In the genomic region with DNA sequence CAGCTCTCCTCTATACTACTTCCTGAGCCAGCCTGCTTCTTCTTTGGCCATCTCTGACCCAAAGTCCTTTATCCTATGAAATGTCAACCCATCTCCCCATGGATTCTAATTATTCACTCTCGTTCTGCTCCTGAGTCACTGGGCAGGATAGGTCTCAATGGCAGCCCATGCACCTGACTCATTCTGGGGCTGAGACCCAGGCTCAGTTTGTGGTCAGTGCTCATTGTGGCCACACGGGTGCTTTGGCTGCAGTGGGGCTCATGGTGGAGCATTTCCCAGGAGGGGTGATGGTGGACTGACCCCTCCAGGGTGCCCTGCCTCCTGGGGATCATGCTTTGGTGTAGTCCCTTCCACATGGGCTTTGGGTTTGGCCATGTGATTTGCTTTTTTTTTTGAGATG, we compare ENCODE assay signal across 17 cellular contexts.
DNase-seq lines count a peak whose midpoint lies in the region; ATAC-seq and TF ChIP-seq lines count a peak whose summit lies in the region.
"Had no signal": no experiment of that assay in that cellular context is flagged by ENCODE, and none has a peak within 500 bp of the region (broad histone marks: within the 10 kb centered on the region; RNA-seq: fewer than 3 reads in every experiment).

No MANE protein-coding gene starts in this region.

- dilution Hi-C loops in mammary epithelial cell (cut with HindIII; ENCODE audit: low sequenced_read_pairs): loop anchor here (5.0 kb wide), 1 partner anchor 198 kb away; no protein-coding TSS in a partner anchor

- no peak overlapping the region for H4K8ac ChIP-seq in trophoblast cell (ENCODE audit: low read depth, low read length)

- no peaks in the 10 kb centered on the region for H3K79me1 ChIP-seq in trophoblast cell (ENCODE audit: low read length)

- H3K4me3 ChIP-seq in mammary epithelial cell (replicated peaks in 1 of 3; ENCODE audit: insufficient read depth in 1 of 3, low read depth in 2 of 3, low read length in 3 of 3) (no peak overlapping the region), MG63 (no peak overlapping the region), endodermal cell (ENCODE audit: low read length) (no peak overlapping the region), trophoblast cell (ENCODE audit: low read depth, low read length) (peak overlapping the region; percentile 19)
- H3K4me3 ChIP-seq: BLaER1, GM12878 had no signal

- no peak for ATAC-seq in GM19467 (IDR thresholded peaks at IDR 0.05; ENCODE audit: unreplicated experiment)
- ATAC-seq: GM12878 had no signal

- CTCF ChIA-PET in mammary epithelial cell (lab: Charles Lee; ENCODE audit: low non-redundant PET): no interaction called here
- CTCF ChIA-PET in MCF 10A (lab: Yijun Ruan, JAX): no interaction called here

- H3K9me3 ChIP-seq in mammary epithelial cell (replicated peaks; ENCODE audit: insufficient read depth, low read length): no peaks in the 10 kb centered on the region
- no peaks in the 10 kb centered on the region for H3K9me3 ChIP-seq in MG63
- no peaks in the 10 kb centered on the region for H3K9me3 ChIP-seq in endodermal cell (ENCODE audit: control insufficient read depth, low read length)
- peaks cover 3% of the 10 kb centered on the region for H3K9me3 ChIP-seq in trophoblast cell (ENCODE audit: insufficient read depth, low read depth, low read length)
- H3K9me3 ChIP-seq: BLaER1 had no signal

- H3K27ac Mint-ChIP-seq in MCF 10A (ENCODE audit: low read depth, unreplicated experiment): no peak overlapping the region
- no peak overlapping the region for H3K27ac Mint-ChIP-seq in endodermal cell
- H3K27ac Mint-ChIP-seq: CD14-positive monocyte; CD4-positive, alpha-beta memory T cell had no signal

- H4K20me1 ChIP-seq in mammary epithelial cell (ENCODE audit: insufficient read depth, low read length): no peaks in the 10 kb centered on the region
- H4K20me1 ChIP-seq: BLaER1 had no signal

- H3K36me3 Mint-ChIP-seq in MCF 10A (ENCODE audit: insufficient read depth, unreplicated experiment): no peaks in the 10 kb centered on the region
- no peaks in the 10 kb centered on the region for H3K36me3 Mint-ChIP-seq in endodermal cell (ENCODE audit: low read depth)
- H3K36me3 Mint-ChIP-seq: CD14-positive monocyte; CD4-positive, alpha-beta memory T cell had no signal

- H3K4me1 Mint-ChIP-seq in MCF 10A (ENCODE audit: insufficient read depth, unreplicated experiment): no peaks in the 10 kb centered on the region
- H3K4me1 Mint-ChIP-seq in endodermal cell: peaks cover 2% of the 10 kb centered on the region
- H3K4me1 Mint-ChIP-seq: CD14-positive monocyte; CD4-positive, alpha-beta memory T cell had no signal

- H4K91ac ChIP-seq in trophoblast cell (ENCODE audit: low read depth, low read length): no peak overlapping the region

- H2BK5ac ChIP-seq in trophoblast cell (ENCODE audit: low read depth, low read length, poor library complexity): no peak overlapping the region

- no peak overlapping the region for H3K23ac ChIP-seq in trophoblast cell (ENCODE audit: low read length)

- H2AFZ ChIP-seq in mammary epithelial cell (ENCODE audit: low read depth, low read length) (no peak overlapping the region), trophoblast cell (ENCODE audit: insufficient read depth, low read length, poor library complexity) (no peak overlapping the region)

- 40% methylated on average over 2 of the region's 2 CpGs for WGBS in mammary epithelial cell (ENCODE audit: low coverage, missing lambda C conversion rate)
- 77 to 81% methylated on average over 2 of the region's 2 CpGs for WGBS in endodermal cell (ENCODE audit: insufficient coverage in 1 of 2, insufficient read length in 1 of 2), 2 experiments
- no CpG with 5 or more reads among the region's 2 CpGs for WGBS in trophoblast cell (ENCODE audit: extremely low coverage, insufficient coverage, insufficient read length)

- H3K4ac ChIP-seq in trophoblast cell (ENCODE audit: low read depth, low read length): no peak overlapping the region

- H4K12ac ChIP-seq in trophoblast cell (ENCODE audit: low read depth, low read length): no peak overlapping the region

- in situ Hi-C loops in mammary epithelial cell (cut with MboI; ENCODE audit: low sequenced_read_pairs in 2 of 2): no loop called here

- no peak overlapping the region for H3K18ac ChIP-seq in trophoblast cell (ENCODE audit: low read length)

- no peak overlapping the region for H2BK12ac ChIP-seq in trophoblast cell (ENCODE audit: low read length)

- peaks cover 25% of the 10 kb centered on the region for H3K27me3 Mint-ChIP-seq in MCF 10A (ENCODE audit: insufficient read depth, unreplicated experiment)
- H3K27me3 Mint-ChIP-seq in endodermal cell (ENCODE audit: insufficient read depth): peaks cover 6% of the 10 kb centered on the region

- POLR2A ChIA-PET in MCF 10A (lab: Yijun Ruan, JAX): no interaction called here

- BruUV-seq in mammary epithelial cell (replicated peaks; lab: Mats Ljungman, UMichigan) (no TSS peak), MCF 10A (replicated peaks; lab: Mats Ljungman, UMichigan) (no TSS peak)

- H3K4me1 ChIP-seq in mammary epithelial cell (ENCODE audit: insufficient read depth, low read length) (no peaks in the 10 kb centered on the region), endodermal cell (ENCODE audit: control insufficient read depth, insufficient read depth, low read length) (no peaks in the 10 kb centered on the region), trophoblast cell (ENCODE audit: control insufficient read depth in 1 of 2, insufficient read depth in 2 of 2, low read length in 2 of 2) (no peaks in the 10 kb centered on the region)
- H3K4me1 ChIP-seq: BLaER1 had no signal

- H3K79me2 ChIP-seq in mammary epithelial cell (ENCODE audit: insufficient read depth, low read length) (no peaks in the 10 kb centered on the region), trophoblast cell (ENCODE audit: control insufficient read depth, insufficient read depth, low read length, poor library complexity) (no peaks in the 10 kb centered on the region)

- no peak for TF ChIP-seq CTCF in mammary epithelial cell (conservative IDR thresholded peaks at IDR 0.05 in 1 of 2, IDR thresholded peaks at IDR 0.05 in 1 of 2; ENCODE audit: extremely low read depth in 1 of 2, insufficient read depth in 1 of 2, low read depth in 1 of 2, low read length in 2 of 2)
- no peak for TF ChIP-seq CTCF in MCF 10A (IDR thresholded peaks at IDR 0.05; ENCODE audit: unreplicated experiment)
- no peak for TF ChIP-seq CTCF in endodermal cell (conservative IDR thresholded peaks at IDR 0.05)

- no peak overlapping the region for H3K27ac ChIP-seq in mammary epithelial cell (ENCODE audit: insufficient read depth, low read depth, low read length)
- H3K27ac ChIP-seq in endodermal cell (ENCODE audit: low read depth, low read length): no peak overlapping the region
- H3K27ac ChIP-seq in trophoblast cell (ENCODE audit: low read depth, low read length): no peak overlapping the region
- H3K27ac ChIP-seq: 22Rv1, BLaER1 had no signal

- H3K36me3 ChIP-seq in mammary epithelial cell (ENCODE audit: insufficient read depth, low read length) (no peaks in the 10 kb centered on the region), MG63 (no peaks in the 10 kb centered on the region), endodermal cell (ENCODE audit: control insufficient read depth, insufficient read depth, low read length) (no peaks in the 10 kb centered on the region), trophoblast cell (ENCODE audit: control insufficient read depth in 1 of 2, insufficient read depth in 2 of 2, low read length in 2 of 2) (no peaks in the 10 kb centered on the region)
- H3K36me3 ChIP-seq: BLaER1 had no signal

- DNase-seq in mammary epithelial cell (peak; percentile 33), MCF 10A (ENCODE audit: unreplicated experiment) (no peak), MG63 (peak; percentile 14), endodermal cell (peak; percentile 20), trophoblast cell (no peak), cortex of kidney (lab: John Stamatoyannopoulos, UW) (no peak), NCI-H187 treated with DMSO at 0.1 percent for 48 hours (lab: John Stamatoyannopoulos, UW) (no peak)
- DNase-seq: Calu3; CD4-positive, alpha-beta memory T cell; DMS79 treated with DMSO at 0.1 percent for 48 hours; EL; HCEC 1CT had no signal

- H3K27me3 ChIP-seq in mammary epithelial cell (ENCODE audit: insufficient read depth, low read length) (no peaks in the 10 kb centered on the region), MG63 (no peaks in the 10 kb centered on the region), endodermal cell (ENCODE audit: control insufficient read depth, insufficient read depth, low read length, poor library complexity, severe bottlenecking) (no peaks in the 10 kb centered on the region), trophoblast cell (ENCODE audit: insufficient read depth, low read length) (no peaks in the 10 kb centered on the region)
- H3K27me3 ChIP-seq: BLaER1 had no signal

- H2BK120ac ChIP-seq in trophoblast cell (ENCODE audit: insufficient read depth, low read length, poor library complexity): no peak overlapping the region

- H3K14ac ChIP-seq in trophoblast cell (ENCODE audit: low read length): no peak overlapping the region

- intact Hi-C loops in mammary epithelial cell (cut with micrococcal nuclease): no loop called here
- intact Hi-C loops in MCF 10A (cut with micrococcal nuclease): no loop called here

- H3K4me3 Mint-ChIP-seq in MCF 10A (ENCODE audit: unreplicated experiment): no peak overlapping the region
- H3K4me3 Mint-ChIP-seq in endodermal cell: no peak overlapping the region
- H3K4me3 Mint-ChIP-seq: CD14-positive monocyte; CD4-positive, alpha-beta memory T cell had no signal

- H2AK5ac ChIP-seq in trophoblast cell (ENCODE audit: low read length): no peak overlapping the region

- no peak overlapping the region for H3K4me2 ChIP-seq in mammary epithelial cell (ENCODE audit: insufficient read depth, low read depth, low read length)
- no peak overlapping the region for H3K4me2 ChIP-seq in trophoblast cell (ENCODE audit: low read length)
- H3K4me2 ChIP-seq: BLaER1 had no signal

- peaks cover 8% of the 10 kb centered on the region for H3K9me3 Mint-ChIP-seq in MCF 10A (ENCODE audit: unreplicated experiment)
- H3K9me3 Mint-ChIP-seq in endodermal cell: no peaks in the 10 kb centered on the region
- H3K9me3 Mint-ChIP-seq: CD4-positive, alpha-beta memory T cell had no signal

- H3K9ac ChIP-seq in mammary epithelial cell (ENCODE audit: insufficient read depth, low read length) (no peak overlapping the region), endodermal cell (ENCODE audit: extremely low read depth, low read length, poor library complexity, severe bottlenecking) (no peak overlapping the region), trophoblast cell (ENCODE audit: low read length) (no peak overlapping the region)
- H3K9ac ChIP-seq: BLaER1 had no signal

Comparison
In these comparisons a context has a peak if more than half of its experiments do, and no peak if none do; other contexts are left out.
1. DNase-seq: peak in mammary epithelial cell (single experiment), MG63 (single experiment) and endodermal cell (single experiment); none in MCF 10A (single experiment), trophoblast cell (0 of 2), cortex of kidney (single experiment) and NCI-H187 treated with DMSO at 0.1 percent for 48 hours (single experiment).